13 cellular contexts compared by ENCODE assay signal in genomic region chr7:124723012-124723411, GRCh38. TPM values are rescaled to one million over a fixed set of nuclear protein-coding genes. Genes with fewer than 3 reads are reported as not detected.
DNase-seq lines count a peak whose midpoint lies in the region; ATAC-seq, FAIRE-seq and TF ChIP-seq lines count a peak whose summit lies in the region.
"Had no signal": no experiment of that assay in that cellular context is flagged by ENCODE, and none has a peak within 500 bp of the region (broad histone marks: within the 10 kb centered on the region; RNA-seq: fewer than 3 reads in every experiment).

No MANE protein-coding gene starts in this region.

- WGBS in A549 (ENCODE audit: missing lambda C conversion rate) = 4% methylated on average over 2 of the region's 2 CpGs

- H3K36me3 ChIP-seq in bronchial epithelial cell (ENCODE audit: control insufficient read depth, insufficient read depth, low read length) = no peaks in the 10 kb centered on the region
- H3K36me3 ChIP-seq: tibial artery, WERI-Rb-1 had no signal

- peak; percentile 18 to 64 for DNase-seq in A549 (ENCODE audit: low read depth in 1 of 2, low spot score in 1 of 2)
- peak; percentile 41 for DNase-seq in LHCN-M2 (ENCODE audit: low read depth)
- peak; percentile 91 for DNase-seq in bronchial epithelial cell (ENCODE audit: low read depth)
- DNase-seq in islet precursor cell = peak; percentile 64
- no peak for DNase-seq in NCI-H1436 treated with DMSO at 0.1 percent for 48 hours (lab: John Stamatoyannopoulos, UW)
- DNase-seq in NCI-H1694 (lab: John Stamatoyannopoulos, UW) = no peak
- no peak for DNase-seq in OCI-M1 (lab: John Stamatoyannopoulos, UW)
- DNase-seq: DND-41, naive B cell, NCI-H2227 treated with DMSO at 0.1 percent for 48 hours, tibial artery, WERI-Rb-1 had no signal

- no peaks in the 10 kb centered on the region for H3K27me3 ChIP-seq in bronchial epithelial cell (ENCODE audit: control insufficient read depth, insufficient read depth, low read length)
- H3K27me3 ChIP-seq: tibial artery had no signal

- H3K4me3 ChIP-seq in A549 (no peak overlapping the region), bronchial epithelial cell (ENCODE audit: low read depth, low read length) (no peak overlapping the region)
- H3K4me3 ChIP-seq: tibial artery had no signal

- POLR2A ChIA-PET in A549 (lab: Yijun Ruan, JAX) = no interaction called here

- peaks cover 24% of the 10 kb centered on the region for H3K4me1 ChIP-seq in A549
- H3K4me1 ChIP-seq: tibial artery had no signal

- no peak for TF ChIP-seq EP300 in A549 (IDR thresholded peaks at IDR 0.05)

- TF ChIP-seq CTCF in A549 (IDR thresholded peaks at IDR 0.05) = no peak
- no peak for TF ChIP-seq CTCF in bronchial epithelial cell (IDR thresholded peaks at IDR 0.05; ENCODE audit: insufficient read depth, low read length, severe bottlenecking)

- H3K4me2 ChIP-seq in A549 = peak overlapping the region; percentile 39

- 0 out of 6 replicates have a peak overlapping the region, but pooled peaks of 1 of the 2 experiments have one; percentile 14 for H3K27ac ChIP-seq in A549
- H3K27ac ChIP-seq: tibial artery, WERI-Rb-1 had no signal

- no peak for TF ChIP-seq POLR2A in A549 (IDR thresholded peaks at IDR 0.05; ENCODE audit: low read length)

- CTCF ChIA-PET in A549 (lab: Yijun Ruan, JAX) = no interaction called here

- H3K9me3 ChIP-seq in A549 = no peaks in the 10 kb centered on the region
- H3K9me3 ChIP-seq: tibial artery had no signal

- peak; percentile 76 to 85; a peak in 5 of 6 replicates for ATAC-seq in A549
- ATAC-seq in GM18519 (IDR thresholded peaks at IDR 0.05; ENCODE audit: low FRiP score, unreplicated experiment) = no peak

- FAIRE-seq in A549 (lab: Jason Lieb, UNC) (no peak), bronchial epithelial cell (lab: Jason Lieb, UNC) (no peak)

- TF ChIP-seq RAD21 in A549 (conservative IDR thresholded peaks at IDR 0.05 in 1 of 2, IDR thresholded peaks at IDR 0.05 in 1 of 2) = no peak

TF ChIP-seq in A549, 52 proteins besides CTCF, POLR2A, EP300 and RAD21:
- 0 out of 2 replicates have a peak, but pooled peaks have one; percentile 26 for TF ChIP-seq JUNB (IDR thresholded peaks at IDR 0.05)
- no peak for TF ChIP-seq FOSL2 (IDR thresholded peaks at IDR 0.05)
- peak; percentile 56 for TF ChIP-seq FOSL2 (CRISPR knock-in tag; IDR thresholded peaks at IDR 0.05)
- TF ChIP-seq HOXB5 (CRISPR knock-in tag; IDR thresholded peaks at IDR 0.05) = no peak

RNA-seq across cellular contexts. Expression of gene GPR37, which starts 42.6 kb away (rescaled TPM):
- 0.35 and 1.3 TPM in 2 replicates for polyA plus RNA-seq in A549 (2011; rRNA removed)
- polyA plus RNA-seq in A549 (2012; cell fraction: cytosol; rRNA removed) = 0.17 and 0.30 TPM in 2 replicates
- polyA plus RNA-seq in A549 (2012; cell fraction: nucleus; rRNA removed) = 0.23 and 0.55 TPM in 2 replicates
- 0.47 to 0.61 TPM (median 0.57 TPM) in 3 replicates for polyA plus RNA-seq in A549 (2017; fragmentation: RNase III; extraction: RNeasy Plus Mini Kit Qiagen cat#74134 plus additional on column Dnase treatment)
- polyA minus RNA-seq in A549 (2011; rRNA and poly(A)+ RNA removed) = 1.3 and 1.4 TPM in 2 replicates
- total RNA-seq in LHCN-M2 (2014; rRNA removed) = not detected in 2 replicates
- 0.02 TPM for polyA plus RNA-seq in LHCN-M2 (2012)
- 1.6 and 3.7 TPM in 2 replicates for total RNA-seq in bronchial epithelial cell

Comparison
In these comparisons a context has a peak if more than half of its experiments do, and no peak if none do; other contexts are left out.
1. DNase-seq: peak in A549 (2 of 2), LHCN-M2 (single experiment), bronchial epithelial cell (single experiment) and islet precursor cell (single experiment); none in NCI-H1436 treated with DMSO at 0.1 percent for 48 hours (single experiment), NCI-H1694 (single experiment) and OCI-M1 (single experiment).